20 cellular contexts compared by ENCODE assay signal in the genomic region with DNA sequence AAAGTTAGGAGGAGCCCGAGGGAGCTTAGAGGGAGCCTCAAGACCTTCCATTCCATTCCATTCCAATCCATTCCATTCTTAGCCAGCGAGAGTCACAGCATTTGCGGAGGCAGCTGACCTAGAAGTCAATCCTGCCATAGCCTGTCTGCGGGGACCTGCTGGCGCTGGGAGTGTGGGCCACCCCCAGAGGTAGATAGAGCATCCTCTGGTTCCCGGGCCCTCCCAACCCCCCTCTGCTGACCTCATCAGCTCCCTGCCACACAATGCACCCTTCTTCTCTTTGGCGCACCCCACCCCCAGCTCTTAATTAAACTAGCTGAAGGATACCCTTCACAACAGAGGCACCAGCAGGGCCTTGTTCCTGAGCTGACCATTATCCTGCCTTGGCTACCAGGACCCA.
"Had no signal": no experiment of that assay in that cellular context is flagged by ENCODE, and none has a peak within 500 bp of the region (broad histone marks: within the 10 kb centered on the region; RNA-seq: fewer than 3 reads in every experiment).

No MANE protein-coding gene starts in this region.

- H3K36me3 ChIP-seq: cardiac muscle cell, esophagus muscularis mucosa, lower lobe of right lung, pancreas, right lobe of liver, thyroid gland had no signal

- H3K36me3 Mint-ChIP-seq: activated CD4-positive, alpha-beta memory T cell treated with anti-CD3 and anti-CD28 coated beads for 36 hours; activated naive CD8-positive, alpha-beta T cell treated with anti-CD3 and anti-CD28 coated beads, Interleukin-2, amount 10 ng/mL, durations not matched to agents 7 days and 5 days; naive thymus-derived CD4-positive, alpha-beta T cell had no signal

- H3K27ac ChIP-seq: cardiac muscle cell, esophagus muscularis mucosa, lower lobe of right lung, pancreas, right lobe of liver, thyroid gland had no signal

- DNase-seq: activated B cell treated with CpG ODN at 0.5 μM for 24 hours; activated CD4-positive, alpha-beta memory T cell treated with anti-CD3 and anti-CD28 coated beads for 36 hours; activated CD4-positive, alpha-beta T cell treated with anti-CD3 and anti-CD28 coated beads for 36 hours; activated effector memory CD4-positive, alpha-beta T cell treated with Interleukin-2 at 50 U/mL for 16 hours; activated naive CD4-positive, alpha-beta T cell treated with anti-CD3 and anti-CD28 coated beads for 36 hours; activated naive CD8-positive, alpha-beta T cell treated with anti-CD3 and anti-CD28 coated beads, Interleukin-2, amount 10 ng/mL, durations not matched to agents 7 days and 5 days; activated T-cell treated with anti-CD3 and anti-CD28 coated beads, Interleukin-2, amount 50 U/mL, for 48 hours; dermis blood vessel endothelial cell; effector memory CD4-positive, alpha-beta T cell; lower lobe of right lung; naive thymus-derived CD4-positive, alpha-beta T cell; pancreas; stimulated activated CD4-positive, alpha-beta T cell treated with anti-CD3 and anti-CD28 coated beads, Interleukin-2, amount 100 ng/mL, for 48 hours; stimulated activated naive CD4-positive, alpha-beta T cell treated with Interleukin-2 at 50 U/mL for 16 hours; T-helper 9 cell; thyroid gland had no signal

- H3K4me3 ChIP-seq: cardiac muscle cell, esophagus muscularis mucosa, lower lobe of right lung, pancreas, right lobe of liver, smooth muscle cell, thyroid gland had no signal

- H3K27ac Mint-ChIP-seq: activated B cell treated with CpG ODN at 0.5 μM for 24 hours; activated CD4-positive, alpha-beta memory T cell treated with anti-CD3 and anti-CD28 coated beads for 36 hours; activated CD4-positive, alpha-beta T cell treated with anti-CD3 and anti-CD28 coated beads for 36 hours; activated naive CD4-positive, alpha-beta T cell treated with anti-CD3 and anti-CD28 coated beads for 36 hours; activated naive CD8-positive, alpha-beta T cell treated with anti-CD3 and anti-CD28 coated beads, Interleukin-2, amount 10 ng/mL, durations not matched to agents 7 days and 5 days; naive thymus-derived CD4-positive, alpha-beta T cell had no signal

- H3K4me1 Mint-ChIP-seq: activated CD4-positive, alpha-beta T cell treated with anti-CD3 and anti-CD28 coated beads for 36 hours; activated naive CD8-positive, alpha-beta T cell treated with anti-CD3 and anti-CD28 coated beads, Interleukin-2, amount 10 ng/mL, durations not matched to agents 7 days and 5 days had no signal

- H3K27me3 ChIP-seq: esophagus muscularis mucosa, pancreas, right lobe of liver, thyroid gland had no signal

- H3K9me3 ChIP-seq: esophagus muscularis mucosa, lower lobe of right lung, pancreas, right lobe of liver, thyroid gland had no signal

- ATAC-seq: activated CD4-positive, alpha-beta T cell treated with anti-CD3 and anti-CD28 coated beads for 36 hours; lower lobe of right lung; naive thymus-derived CD4-positive, alpha-beta T cell; pancreas; right lobe of liver had no signal

- H3K4me3 Mint-ChIP-seq: activated B cell treated with CpG ODN at 0.5 μM for 24 hours; activated CD4-positive, alpha-beta memory T cell treated with anti-CD3 and anti-CD28 coated beads for 36 hours; activated CD4-positive, alpha-beta T cell treated with anti-CD3 and anti-CD28 coated beads for 36 hours; activated naive CD4-positive, alpha-beta T cell treated with anti-CD3 and anti-CD28 coated beads for 36 hours; activated naive CD8-positive, alpha-beta T cell treated with anti-CD3 and anti-CD28 coated beads, Interleukin-2, amount 10 ng/mL, durations not matched to agents 7 days and 5 days; naive thymus-derived CD4-positive, alpha-beta T cell had no signal

- H3K4me2 ChIP-seq: smooth muscle cell had no signal

- H3K9me3 Mint-ChIP-seq: activated B cell treated with CpG ODN at 0.5 μM for 24 hours; activated CD4-positive, alpha-beta memory T cell treated with anti-CD3 and anti-CD28 coated beads for 36 hours; activated naive CD4-positive, alpha-beta T cell treated with anti-CD3 and anti-CD28 coated beads for 36 hours; activated naive CD8-positive, alpha-beta T cell treated with anti-CD3 and anti-CD28 coated beads, Interleukin-2, amount 10 ng/mL, durations not matched to agents 7 days and 5 days; naive thymus-derived CD4-positive, alpha-beta T cell had no signal

- H3K27me3 Mint-ChIP-seq: activated CD4-positive, alpha-beta memory T cell treated with anti-CD3 and anti-CD28 coated beads for 36 hours; activated CD4-positive, alpha-beta T cell treated with anti-CD3 and anti-CD28 coated beads for 36 hours had no signal
